ENCODE assay signal across 1 cellular context in the genomic region with DNA sequence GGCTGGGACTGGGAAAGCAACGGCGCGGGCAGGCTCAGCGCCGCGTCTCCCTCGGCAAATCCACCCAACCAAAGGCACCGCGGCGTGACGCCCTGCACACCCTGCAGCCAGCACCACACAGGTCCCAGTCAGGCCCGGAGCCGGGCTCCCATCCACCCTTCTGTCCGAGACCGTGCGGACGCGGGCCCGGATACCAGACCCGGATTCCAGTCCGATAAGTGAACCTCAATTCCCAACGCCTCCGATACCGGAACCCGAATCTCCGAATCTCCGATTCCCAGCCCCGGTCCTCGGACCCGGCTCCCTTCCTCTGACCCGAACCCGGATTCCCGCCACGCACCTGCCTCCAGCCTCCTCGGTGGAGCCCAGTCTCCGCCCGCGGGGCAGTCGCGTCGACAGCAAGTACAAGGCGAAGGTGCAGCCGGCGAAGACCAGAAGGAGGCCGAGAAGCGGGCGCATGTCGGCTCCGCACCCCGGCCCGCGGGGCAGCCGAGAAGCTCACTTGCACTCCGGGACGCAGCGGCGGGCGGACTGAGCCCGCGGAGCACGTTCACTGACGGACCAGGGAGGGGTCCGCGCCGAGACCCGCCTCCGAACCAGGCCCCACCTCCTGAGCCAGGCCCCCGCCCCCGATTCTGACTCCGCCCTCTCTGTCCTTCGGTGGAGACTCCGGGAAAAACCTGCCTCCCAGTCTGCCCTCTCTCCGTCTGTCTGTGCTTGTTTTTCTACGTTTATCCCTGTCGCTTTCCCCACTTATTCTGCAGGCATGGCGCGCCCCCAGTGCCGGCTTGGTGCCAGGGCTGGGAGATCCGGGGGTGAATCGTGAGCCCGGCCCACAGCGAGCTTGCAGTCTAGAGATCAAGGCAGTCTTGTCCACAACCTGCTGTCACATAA.
TF ChIP-seq lines count a peak whose summit lies in the region.

A gene (minus strand): TSS at position 533 of the 894 bp plus-strand sequence. CDS start 74 bp downstream, at position 459.

TF ChIP-seq in K562, 482 proteins besides CTCF, POLR2A, EP300 and RAD21 (continued from another document):
- peak in 1 of 2 experiments; percentile 31; a peak in 1 of 4 replicates for TF ChIP-seq ETV6 (IDR thresholded peaks at IDR 0.05; ENCODE audit: borderline replicate concordance in 1 of 2, low read depth in 2 of 2, low read length in 1 of 2)
- 0 out of 2 replicates have a peak, but pooled peaks have one; percentile 19 for TF ChIP-seq ETV6 (CRISPR knock-in tag; IDR thresholded peaks at IDR 0.05; ENCODE audit: borderline replicate concordance)
- TF ChIP-seq ZNF778 (CRISPR knock-in tag; IDR thresholded peaks at IDR 0.05) = no peak
- no peak for TF ChIP-seq ZNF696 (CRISPR knock-in tag; conservative IDR thresholded peaks at IDR 0.05)
- no peak for TF ChIP-seq POU5F1 (IDR thresholded peaks at IDR 0.05; ENCODE audit: borderline replicate concordance, low read depth, low read length, partially characterized antibody)
- no peak for TF ChIP-seq CBX2 (IDR thresholded peaks at IDR 0.05; ENCODE audit: insufficient read depth, low read length, poor library complexity, severe bottlenecking)
- TF ChIP-seq ZNF253 (CRISPR knock-in tag; conservative IDR thresholded peaks at IDR 0.05) = no peak
- TF ChIP-seq ZNF785 (CRISPR knock-in tag; IDR thresholded peaks at IDR 0.05) = no peak
- 0 out of 2 replicates have a peak, but pooled peaks have one; percentile 53 for TF ChIP-seq ZNF24 (IDR thresholded peaks at IDR 0.05)
- no peak for TF ChIP-seq ZNF583 (CRISPR knock-in tag; IDR thresholded peaks at IDR 0.05)
- no peak for TF ChIP-seq ZC3H8 (IDR thresholded peaks at IDR 0.05)
- TF ChIP-seq KAT7 (CRISPR knock-in tag; IDR thresholded peaks at IDR 0.05; ENCODE audit: borderline replicate concordance) = peak; percentile 98
- TF ChIP-seq, protein P1, sequence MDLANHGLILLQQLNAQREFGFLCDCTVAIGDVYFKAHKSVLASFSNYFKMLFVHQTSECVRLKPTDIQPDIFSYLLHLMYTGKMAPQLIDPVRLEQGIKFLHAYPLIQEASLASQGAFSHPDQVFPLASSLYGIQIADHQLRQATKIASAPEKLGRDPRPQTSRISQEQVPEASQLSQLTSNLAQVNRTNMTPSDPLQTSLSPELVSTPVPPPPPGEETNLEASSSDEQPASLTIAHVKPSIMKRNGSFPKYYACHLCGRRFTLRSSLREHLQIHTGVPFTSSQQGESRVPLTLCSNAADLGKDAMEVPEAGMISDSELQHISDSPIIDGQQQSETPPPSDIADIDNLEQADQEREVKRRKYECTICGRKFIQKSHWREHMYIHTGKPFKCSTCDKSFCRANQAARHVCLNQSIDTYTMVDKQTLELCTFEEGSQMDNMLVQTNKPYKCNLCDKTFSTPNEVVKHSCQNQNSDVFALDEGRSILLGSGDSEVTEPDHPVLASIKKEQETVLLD (IDR thresholded peaks at IDR 0.05) = peak; percentile 73
- TF ChIP-seq IFI16 (CRISPR knock-in tag; IDR thresholded peaks at IDR 0.05) = no peak
- TF ChIP-seq, protein P2, sequence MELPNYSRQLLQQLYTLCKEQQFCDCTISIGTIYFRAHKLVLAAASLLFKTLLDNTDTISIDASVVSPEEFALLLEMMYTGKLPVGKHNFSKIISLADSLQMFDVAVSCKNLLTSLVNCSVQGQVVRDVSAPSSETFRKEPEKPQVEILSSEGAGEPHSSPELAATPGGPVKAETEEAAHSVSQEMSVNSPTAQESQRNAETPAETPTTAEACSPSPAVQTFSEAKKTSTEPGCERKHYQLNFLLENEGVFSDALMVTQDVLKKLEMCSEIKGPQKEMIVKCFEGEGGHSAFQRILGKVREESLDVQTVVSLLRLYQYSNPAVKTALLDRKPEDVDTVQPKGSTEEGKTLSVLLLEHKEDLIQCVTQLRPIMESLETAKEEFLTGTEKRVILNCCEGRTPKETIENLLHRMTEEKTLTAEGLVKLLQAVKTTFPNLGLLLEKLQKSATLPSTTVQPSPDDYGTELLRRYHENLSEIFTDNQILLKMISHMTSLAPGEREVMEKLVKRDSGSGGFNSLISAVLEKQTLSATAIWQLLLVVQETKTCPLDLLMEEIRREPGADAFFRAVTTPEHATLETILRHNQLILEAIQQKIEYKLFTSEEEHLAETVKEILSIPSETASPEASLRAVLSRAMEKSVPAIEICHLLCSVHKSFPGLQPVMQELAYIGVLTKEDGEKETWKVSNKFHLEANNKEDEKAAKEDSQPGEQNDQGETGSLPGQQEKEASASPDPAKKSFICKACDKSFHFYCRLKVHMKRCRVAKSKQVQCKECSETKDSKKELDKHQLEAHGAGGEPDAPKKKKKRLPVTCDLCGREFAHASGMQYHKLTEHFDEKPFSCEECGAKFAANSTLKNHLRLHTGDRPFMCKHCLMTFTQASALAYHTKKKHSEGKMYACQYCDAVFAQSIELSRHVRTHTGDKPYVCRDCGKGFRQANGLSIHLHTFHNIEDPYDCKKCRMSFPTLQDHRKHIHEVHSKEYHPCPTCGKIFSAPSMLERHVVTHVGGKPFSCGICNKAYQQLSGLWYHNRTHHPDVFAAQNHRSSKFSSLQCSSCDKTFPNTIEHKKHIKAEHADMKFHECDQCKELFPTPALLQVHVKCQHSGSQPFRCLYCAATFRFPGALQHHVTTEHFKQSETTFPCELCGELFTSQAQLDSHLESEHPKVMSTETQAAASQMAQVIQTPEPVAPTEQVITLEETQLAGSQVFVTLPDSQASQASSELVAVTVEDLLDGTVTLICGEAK (IDR thresholded peaks at IDR 0.05) = peak; percentile 93
- TF ChIP-seq, protein P2 (CRISPR knock-in tag; IDR thresholded peaks at IDR 0.05) = no peak
